In genomic region chr5:77893225-77893860, GRCh38 we compare ENCODE assay signal across 8 cellular contexts.
DNase-seq lines count a peak whose midpoint lies in the region; ATAC-seq and TF ChIP-seq lines count a peak whose summit lies in the region.
"Had no signal": no experiment of that assay in that cellular context is flagged by ENCODE, and none has a peak within 500 bp of the region (broad histone marks: within the 10 kb centered on the region; RNA-seq: fewer than 3 reads in every experiment).

No MANE protein-coding gene starts in this region.

- CTCF ChIA-PET in RWPE1 (lab: Yijun Ruan, JAX), result interaction anchor here (0.8 kb wide), 1 partner anchor 13 kb away, joined by 4 read pairs; no protein-coding TSS in a partner anchor

- no peaks in the 10 kb centered on the region for H3K36me3 ChIP-seq in gastroesophageal sphincter
- H3K36me3 ChIP-seq: right atrium auricular region had no signal

- no peaks in the 10 kb centered on the region for H3K9me3 ChIP-seq in gastroesophageal sphincter
- H3K9me3 ChIP-seq: right atrium auricular region had no signal

- H3K27ac ChIP-seq in RWPE1 (no peak overlapping the region), gastroesophageal sphincter (no peak overlapping the region)
- H3K27ac ChIP-seq: right atrium auricular region had no signal

- no peak overlapping the region for H3K4me3 ChIP-seq in fibroblast of mammary gland (ENCODE audit: control insufficient read depth, low read depth, low read length)
- H3K4me3 ChIP-seq in skeletal muscle cell (ENCODE audit: low read depth, low read length), result no peak overlapping the region
- H3K4me3 ChIP-seq in gastroesophageal sphincter, result no peak overlapping the region
- H3K4me3 ChIP-seq: right atrium auricular region had no signal

- DNase-seq in HCEC 1CT, result peak; percentile 94
- peak; percentile 95 for DNase-seq in RWPE1 (ENCODE audit: low spot score)
- DNase-seq in fibroblast of mammary gland (ENCODE audit: low read depth), result peak; percentile 99
- peak; percentile 96 for DNase-seq in skeletal muscle cell (ENCODE audit: low read depth)
- no peak for DNase-seq in activated CD4-positive, alpha-beta T cell treated with anti-CD3 and anti-CD28 coated beads, Interleukin-2, amount 50 U/mL, for 1 hour
- no peak for DNase-seq in NCI-H187 (lab: John Stamatoyannopoulos, UW)

- TF ChIP-seq POLR2A in gastroesophageal sphincter (IDR thresholded peaks at IDR 0.05), result no peak

- 63 to 71% methylated on average over 2 of the region's 3 CpGs for WGBS in gastroesophageal sphincter (ENCODE audit: low coverage in 1 of 2), 2 donors

- no peaks in the 10 kb centered on the region for H3K4me1 ChIP-seq in gastroesophageal sphincter
- H3K4me1 ChIP-seq: right atrium auricular region had no signal

- no peak for TF ChIP-seq EP300 in gastroesophageal sphincter (IDR thresholded peaks at IDR 0.05)

- ATAC-seq in gastroesophageal sphincter, result no peak

- H3K27me3 ChIP-seq in gastroesophageal sphincter, result no peaks in the 10 kb centered on the region
- H3K27me3 ChIP-seq: right atrium auricular region had no signal

- TF ChIP-seq CTCF in RWPE1 (conservative IDR thresholded peaks at IDR 0.05; ENCODE audit: low read depth) (no peak), fibroblast of mammary gland (conservative IDR thresholded peaks at IDR 0.05; ENCODE audit: control insufficient read depth, insufficient read depth, low read depth, low read length) (no peak), gastroesophageal sphincter (IDR thresholded peaks at IDR 0.05) (no peak)

- POLR2A ChIA-PET in RWPE1 (lab: Yijun Ruan, JAX; ENCODE audit: low non-redundant PET), result no interaction called here

Comparison
In these comparisons a context has a peak if more than half of its experiments do, and no peak if none do; other contexts are left out.
1. DNase-seq: peak in HCEC 1CT (single experiment), RWPE1 (single experiment), fibroblast of mammary gland (single experiment) and skeletal muscle cell (single experiment); none in activated CD4-positive, alpha-beta T cell treated with anti-CD3 and anti-CD28 coated beads, Interleukin-2, amount 50 U/mL, for 1 hour (single experiment) and NCI-H187 (0 of 2).